19 cellular contexts compared by ENCODE assay signal in the genomic region with DNA sequence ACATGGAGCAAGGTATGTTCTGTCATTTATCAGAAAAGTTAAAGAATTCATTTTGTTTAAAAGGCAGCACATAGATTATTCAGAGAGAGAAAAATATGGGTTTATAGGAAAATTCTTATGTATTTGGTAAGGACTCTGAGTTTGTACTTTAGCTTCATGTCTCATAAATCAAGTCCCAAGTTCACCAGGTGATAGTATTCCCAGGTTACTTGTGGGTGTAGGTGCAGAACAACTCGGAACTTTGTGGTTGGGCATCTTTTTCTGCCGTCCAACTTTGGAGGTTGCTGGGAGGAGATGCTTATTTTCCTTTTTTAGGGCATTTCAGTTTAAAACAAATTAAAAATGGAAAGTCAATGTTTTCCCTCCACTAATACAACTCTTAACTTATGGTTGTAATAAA.
"Had no signal": no experiment of that assay in that cellular context is flagged by ENCODE, and none has a peak within 500 bp of the region (broad histone marks: within the 10 kb centered on the region; RNA-seq: fewer than 3 reads in every experiment).

No MANE protein-coding gene starts in this region.

- H3K27ac ChIP-seq: coronary artery, left lung, ovary had no signal

- DNase-seq: activated CD4-positive, alpha-beta T cell treated with anti-CD3 and anti-CD28 coated beads for 48 hours; activated CD4-positive, CD25-positive, alpha-beta regulatory T cell; activated CD8-positive, alpha-beta T cell treated with anti-CD3 and anti-CD28 coated beads for 36 hours; activated naive CD4-positive, alpha-beta T cell; activated naive CD8-positive, alpha-beta T cell treated with anti-CD3 and anti-CD28 coated beads for 36 hours; activated T-cell treated with anti-CD3 and anti-CD28 coated beads, Interleukin-2, amount 50 U/mL, for 1 hour; amniotic stem cell; esophagus squamous epithelium; hippocampal formation; left lung; naive thymus-derived CD4-positive, alpha-beta T cell; ovary; stimulated activated CD4-positive, alpha-beta T cell treated with anti-CD3 and anti-CD28 coated beads, Interleukin-4, amount 100 ng/mL, for 24 hours had no signal

- H3K4me3 ChIP-seq: coronary artery, esophagus squamous epithelium, left lung, ovary had no signal

- H3K4me1 ChIP-seq: left lung had no signal

- H3K27me3 ChIP-seq: esophagus squamous epithelium, left lung, ovary had no signal

- H3K36me3 ChIP-seq: esophagus squamous epithelium, left lung, ovary had no signal

- H3K9me3 ChIP-seq: esophagus squamous epithelium, left lung, ovary had no signal

- ATAC-seq: activated CD8-positive, alpha-beta T cell treated with anti-CD3 and anti-CD28 coated beads for 36 hours; activated T-helper 17 cell treated with anti-CD3 and anti-CD28 coated beads, Interleukin-2, amount 50 U/mL, for 72 hours; naive thymus-derived CD4-positive, alpha-beta T cell; stimulated activated effector memory CD8-positive, alpha-beta T cell treated with anti-CD3 and anti-CD28 coated beads, Interleukin-12 subunit alpha, Interleukin-12 subunit beta, amount 100 ng/mL, for 72 hours had no signal

- FAIRE-seq: endothelial cell of umbilical vein, islet of Langerhans, TTC549 had no signal
